In genomic region chr3:179148446-179149238, GRCh38 we compare ENCODE assay signal across 8 cellular contexts. TPM values are rescaled to one million over a fixed set of nuclear protein-coding genes. Genes with fewer than 3 reads are reported as not detected.
DNase-seq lines count a peak whose midpoint lies in the region; ATAC-seq and TF ChIP-seq lines count a peak whose summit lies in the region.

No MANE protein-coding gene starts in this region.

- H3K27me3 ChIP-seq in dorsolateral prefrontal cortex = no peaks in the 10 kb centered on the region

- 0% methylated on average over 33 to 48 of the region's 89 CpGs for WGBS in lower leg skin, 2 donors

- peak; percentile 25 for ATAC-seq in HG02840 (IDR thresholded peaks at IDR 0.05; ENCODE audit: low FRiP score, unreplicated experiment)

- H3K4me3 ChIP-seq in dorsolateral prefrontal cortex (peak overlapping the region; percentile 61 to 99 (median 93)), lower leg skin (ENCODE audit: low read depth, poor library complexity, severe bottlenecking) (peak overlapping the region; percentile 99)

- TF ChIP-seq POLR2A in lower leg skin (IDR thresholded peaks at IDR 0.05) = no peak

- intact Hi-C loops in dorsolateral prefrontal cortex (cut with DNase I) (loop anchor here (1.0 to 10.0 kb wide), 7 partner anchors 76 to 414 kb away; partner anchors contain the start of genes ZMAT3 (in 2 of the 2), ZNF639 (in 2 of the 2) and ACTL6A (in 1 of the 2)), lower leg skin (cut with DNase I; ENCODE audit: low total_unique reads) (loop anchor here (10.0 kb wide), 1 partner anchor 166 kb away; no protein-coding TSS in a partner anchor)

- peak; percentile 47 for DNase-seq in NCI-H2196 (lab: John Stamatoyannopoulos, UW; ENCODE audit: unreplicated experiment)
- no peak for DNase-seq in NCI-H2196 treated with DMSO at 0.1 percent for 48 hours (lab: John Stamatoyannopoulos, UW; ENCODE audit: unreplicated experiment)
- DNase-seq in NCI-H2171 (lab: John Stamatoyannopoulos, UW) = peak; percentile 62
- DNase-seq in activated CD4-positive, alpha-beta T cell treated with anti-CD3 and anti-CD28 coated beads, Interleukin-2, amount 50 U/mL, for 48 hours = peak; percentile 46 to 55
- DNase-seq in dorsolateral prefrontal cortex = peak in 8 of 10 donors; percentile 20 to 62 (median 42)
- peak; percentile 27 to 88 for DNase-seq in lower leg skin (ENCODE audit: low spot score in 2 of 2)
- DNase-seq in stimulated activated CD4-positive, alpha-beta T cell treated with anti-CD3 and anti-CD28 coated beads, Interleukin-4, amount 100 ng/mL, for 48 hours (ENCODE audit: low read depth in 2 of 2) = peak; percentile 28 to 32

- TF ChIP-seq CTCF in dorsolateral prefrontal cortex (IDR thresholded peaks at IDR 0.05 in 54 of 56, conservative IDR thresholded peaks at IDR 0.05 in 2 of 56; ENCODE audit: low read depth in 1 of 56, partially characterized antibody in 56 of 56) (peak in 2 of 56 donors; percentile 3 to 8), lower leg skin (IDR thresholded peaks at IDR 0.05) (no peak)

- peak overlapping the region; percentile 29 to 99 (median 97) for H3K27ac ChIP-seq in dorsolateral prefrontal cortex

RNA-seq across cellular contexts. Expression of gene PIK3CA, which starts 0.5 kb away (rescaled TPM):
- total RNA-seq in dorsolateral prefrontal cortex = 10 to 100 TPM; 25.8 to 58.1 (median 42.6) TPM
- total RNA-seq in lower leg skin = 10 to 100 TPM; 18.4 to 22.4 (median 21.3) TPM
